In genomic region chr16:28217326-28217725, GRCh38 we compare ENCODE assay signal across 17 cellular contexts.
"Had no signal": no experiment of that assay in that cellular context is flagged by ENCODE, and none has a peak within 500 bp of the region (broad histone marks: within the 10 kb centered on the region; RNA-seq: fewer than 3 reads in every experiment).

No MANE protein-coding gene starts in this region.

- H3K9me3 Mint-ChIP-seq: activated B cell treated with CpG ODN at 0.5 μM for 24 hours; activated naive CD4-positive, alpha-beta T cell treated with anti-CD3 and anti-CD28 coated beads for 36 hours; activated T-cell treated with anti-CD3 and anti-CD28 coated beads, Interleukin-2, amount 50 U/mL, for 24 hours; endodermal cell; nephron progenitor cell; T-helper 2 cell treated with Interferon-gamma antibody and Interleukin-4, amounts not matched to agents 5 μg/mL and 100 μg/mL, for 36 hours had no signal

- H3K27ac ChIP-seq: body of pancreas, dorsolateral prefrontal cortex, epithelial cell of prostate, left lung, thyroid gland had no signal

- H3K27me3 ChIP-seq: body of pancreas, dorsolateral prefrontal cortex, left lung, thyroid gland had no signal

- H3K4me3 ChIP-seq: body of pancreas, dorsolateral prefrontal cortex, left lung, thyroid gland had no signal

- H3K27me3 Mint-ChIP-seq: activated B cell treated with CpG ODN at 0.5 μM for 24 hours; activated T-cell treated with anti-CD3 and anti-CD28 coated beads, Interleukin-2, amount 50 U/mL, for 24 hours had no signal

- H3K4me1 ChIP-seq: thyroid gland had no signal

- H3K27ac Mint-ChIP-seq: activated B cell treated with CpG ODN at 0.5 μM for 24 hours; activated CD8-positive, alpha-beta T cell treated with anti-CD3 and anti-CD28 coated beads, Interleukin-2, amount 10 ng/mL, durations not matched to agents 7 days and 5 days; activated naive CD4-positive, alpha-beta T cell treated with anti-CD3 and anti-CD28 coated beads for 36 hours; activated T-cell treated with anti-CD3 and anti-CD28 coated beads, Interleukin-2, amount 50 U/mL, for 24 hours; endodermal cell; nephron progenitor cell; T-helper 2 cell treated with Interferon-gamma antibody and Interleukin-4, amounts not matched to agents 5 μg/mL and 100 μg/mL, for 36 hours had no signal

- FAIRE-seq: colon, TTC549 had no signal

- H3K4me1 Mint-ChIP-seq: endodermal cell had no signal

- ATAC-seq: body of pancreas had no signal

- H3K9me3 ChIP-seq: body of pancreas, left lung, thyroid gland had no signal

- DNase-seq: activated B cell treated with CpG ODN at 0.5 μM for 24 hours, dorsolateral prefrontal cortex, hypothalamus, nephron progenitor cell, occipital lobe, retina, thyroid gland had no signal

- H3K4me3 Mint-ChIP-seq: activated B cell treated with CpG ODN at 0.5 μM for 24 hours; activated CD8-positive, alpha-beta T cell treated with anti-CD3 and anti-CD28 coated beads, Interleukin-2, amount 10 ng/mL, durations not matched to agents 7 days and 5 days; activated naive CD4-positive, alpha-beta T cell treated with anti-CD3 and anti-CD28 coated beads for 36 hours; activated T-cell treated with anti-CD3 and anti-CD28 coated beads, Interleukin-2, amount 50 U/mL, for 24 hours; endodermal cell; nephron progenitor cell; T-helper 2 cell treated with Interferon-gamma antibody and Interleukin-4, amounts not matched to agents 5 μg/mL and 100 μg/mL, for 36 hours had no signal

- H3K36me3 ChIP-seq: left lung, thyroid gland had no signal
